ENCODE assay signal across 27 cellular contexts in genomic region chr5:56090793-56091460, GRCh38.
DNase-seq lines count a peak whose midpoint lies in the region; ATAC-seq and TF ChIP-seq lines count a peak whose summit lies in the region.
"Had no signal": no experiment of that assay in that cellular context is flagged by ENCODE, and none has a peak within 500 bp of the region (broad histone marks: within the 10 kb centered on the region; RNA-seq: fewer than 3 reads in every experiment).

No MANE protein-coding gene starts in this region.

- no peaks in the 10 kb centered on the region for H3K9me3 ChIP-seq in CD4-positive, alpha-beta memory T cell (ENCODE audit: control insufficient read depth in 1 of 2, low read length in 2 of 2)
- H3K9me3 ChIP-seq in T-helper 17 cell (ENCODE audit: control insufficient read depth, low read length, poor library complexity, severe bottlenecking), result no peaks in the 10 kb centered on the region
- H3K9me3 ChIP-seq in left lung, result no peaks in the 10 kb centered on the region
- H3K9me3 ChIP-seq: BE2C, breast epithelium, HAP-1, thyroid gland had no signal

- H3K4me1 Mint-ChIP-seq in activated CD4-positive, alpha-beta T cell treated with anti-CD3 and anti-CD28 coated beads, Interleukin-2, amount 10 ng/mL, durations not matched to agents 7 days and 5 days, result peaks cover 69% of the 10 kb centered on the region
- peaks cover 33 to 57% (median 45%) of the 10 kb centered on the region in 4 donors for H3K4me1 Mint-ChIP-seq in CD4-positive, alpha-beta memory T cell
- peaks cover 16% of the 10 kb centered on the region for H3K4me1 Mint-ChIP-seq in T-helper 17 cell

- no peaks in the 10 kb centered on the region for H3K27me3 Mint-ChIP-seq in activated CD4-positive, alpha-beta T cell treated with anti-CD3 and anti-CD28 coated beads, Interleukin-2, amount 10 ng/mL, durations not matched to agents 7 days and 5 days
- no peaks in the 10 kb centered on the region for H3K27me3 Mint-ChIP-seq in CD4-positive, alpha-beta memory T cell
- no peaks in the 10 kb centered on the region for H3K27me3 Mint-ChIP-seq in T-helper 17 cell

- H3K36me3 ChIP-seq in CD4-positive, alpha-beta memory T cell (ENCODE audit: insufficient read depth, low read length), result no peaks in the 10 kb centered on the region
- H3K36me3 ChIP-seq in left lung, result no peaks in the 10 kb centered on the region
- H3K36me3 ChIP-seq: BE2C, breast epithelium, HAP-1, thyroid gland had no signal

- POLR2A ChIA-PET in activated CD4-positive, alpha-beta T cell treated with anti-CD3 and anti-CD28 coated beads, Interleukin-2, amount 10 ng/mL, durations not matched to agents 7 days and 5 days (lab: Charles Lee), result interaction anchor here (0.6 kb wide), 1 partner anchor 49 kb away, joined by 4 read pairs; no protein-coding TSS in a partner anchor
- POLR2A ChIA-PET in CD4-positive, alpha-beta memory T cell (lab: Charles Lee; ENCODE audit: partially characterized antibody), result interaction anchor here (0.6 to 1.9 kb wide), 5 partner anchors 9 to 97 kb away, joined by 3 to 5 read pairs (median 4); partner anchors contain the start of gene IL6ST

- H3K27ac ChIP-seq in CD4-positive, alpha-beta memory T cell (ENCODE audit: low read depth, low read length), result no peak overlapping the region
- H3K27ac ChIP-seq in left lung, result no peak overlapping the region
- H3K27ac ChIP-seq: breast epithelium, thyroid gland had no signal

- no peak for DNase-seq in activated CD4-positive, alpha-beta T cell treated with anti-CD3 and anti-CD28 coated beads, Interleukin-2, amount 10 ng/mL, durations not matched to agents 7 days and 5 days
- DNase-seq in activated CD4-positive, alpha-beta T cell treated with anti-CD3 and anti-CD28 coated beads for 48 hours, result no peak
- DNase-seq in CD4-positive, alpha-beta memory T cell, result no peak
- DNase-seq in T-helper 17 cell (no peak), left lung (no peak), amygdala (lab: John Stamatoyannopoulos, UW) (no peak)
- no peak for DNase-seq in stimulated activated CD4-positive, alpha-beta T cell treated with anti-CD3 and anti-CD28 coated beads, Interleukin-4, amount 100 ng/mL, for 1 hour
- DNase-seq: activated CD4-positive, alpha-beta T cell treated with anti-CD3 and anti-CD28 coated beads for 1 hour; amniotic stem cell; BE2C; effector CD8-positive, alpha-beta T cell; EL; foreskin melanocyte; hypothalamus; left ventricle myocardium superior; NCI-H1694 treated with DMSO at 0.1 percent for 48 hours; NCI-H2227 treated with DMSO at 0.1 percent for 48 hours; right cardiac atrium; SIG-M5; stimulated activated CD4-positive, alpha-beta T cell treated with anti-CD3 and anti-CD28 coated beads, Interleukin-4, amount 100 ng/mL, for 24 hours; stimulated activated naive CD4-positive, alpha-beta T cell treated with Interleukin-2 at 50 U/mL for 16 hours; thyroid gland had no signal

- peaks cover 54% of the 10 kb centered on the region for H3K4me1 ChIP-seq in CD4-positive, alpha-beta memory T cell (ENCODE audit: insufficient read depth, low read length)
- no peaks in the 10 kb centered on the region for H3K4me1 ChIP-seq in left lung
- H3K4me1 ChIP-seq: HAP-1 had no signal

- peaks cover 2% of the 10 kb centered on the region for H3K9me3 Mint-ChIP-seq in activated CD4-positive, alpha-beta T cell treated with anti-CD3 and anti-CD28 coated beads, Interleukin-2, amount 10 ng/mL, durations not matched to agents 7 days and 5 days
- H3K9me3 Mint-ChIP-seq in CD4-positive, alpha-beta memory T cell, result peaks cover 0 to 4% (median 0%) of the 10 kb centered on the region in 8 donors
- H3K9me3 Mint-ChIP-seq: activated T-helper 2 cell treated with anti-CD3 and anti-CD28 coated beads, Interferon-gamma antibody, Interleukin-2, Interleukin-4, amounts not matched to agents 10 μg/mL and 5 μg/mL and 100 μg/mL, durations not matched to agents 14 hours and 24 hours and 36 hours had no signal

- TF ChIP-seq CTCF in left lung (IDR thresholded peaks at IDR 0.05), result no peak

- no peaks in the 10 kb centered on the region for H3K27me3 ChIP-seq in CD4-positive, alpha-beta memory T cell (ENCODE audit: insufficient read depth, low read length)
- no peaks in the 10 kb centered on the region for H3K27me3 ChIP-seq in left lung
- H3K27me3 ChIP-seq: BE2C, breast epithelium, thyroid gland had no signal

- peak overlapping the region; percentile 67 for H3K27ac Mint-ChIP-seq in activated CD4-positive, alpha-beta T cell treated with anti-CD3 and anti-CD28 coated beads, Interleukin-2, amount 10 ng/mL, durations not matched to agents 7 days and 5 days
- H3K27ac Mint-ChIP-seq in CD4-positive, alpha-beta memory T cell, result peak overlapping the region in 4 of 7 donors; percentile 14 to 76 (median 49)
- H3K27ac Mint-ChIP-seq in T-helper 17 cell, result peak overlapping the region; percentile 22
- H3K27ac Mint-ChIP-seq: activated T-helper 2 cell treated with anti-CD3 and anti-CD28 coated beads, Interferon-gamma antibody, Interleukin-2, Interleukin-4, amounts not matched to agents 10 μg/mL and 5 μg/mL and 100 μg/mL, durations not matched to agents 14 hours and 24 hours and 36 hours had no signal

- intact Hi-C loops in CD4-positive, alpha-beta memory T cell (cut with micrococcal nuclease), result no loop called here
- intact Hi-C loops in left lung (cut with DNase I), result no loop called here

- H3K4me3 Mint-ChIP-seq in activated CD4-positive, alpha-beta T cell treated with anti-CD3 and anti-CD28 coated beads, Interleukin-2, amount 10 ng/mL, durations not matched to agents 7 days and 5 days, result no peak overlapping the region
- peak overlapping the region in 4 of 8 donors; percentile 5 to 74 (median 39) for H3K4me3 Mint-ChIP-seq in CD4-positive, alpha-beta memory T cell
- peak overlapping the region; percentile 8 for H3K4me3 Mint-ChIP-seq in T-helper 17 cell

- H3K36me3 Mint-ChIP-seq in activated CD4-positive, alpha-beta T cell treated with anti-CD3 and anti-CD28 coated beads, Interleukin-2, amount 10 ng/mL, durations not matched to agents 7 days and 5 days (ENCODE audit: low read depth), result peaks cover 6% of the 10 kb centered on the region
- H3K36me3 Mint-ChIP-seq in CD4-positive, alpha-beta memory T cell, result peaks cover 0 to 3% of the 10 kb centered on the region in 2 donors
- H3K36me3 Mint-ChIP-seq in T-helper 17 cell (ENCODE audit: low read depth), result peaks cover 2% of the 10 kb centered on the region

- no peak for ATAC-seq in T-helper 17 cell
- ATAC-seq in left lung, result peak; percentile 67
- no peak for ATAC-seq in GM21576 (IDR thresholded peaks at IDR 0.05; ENCODE audit: unreplicated experiment)
- ATAC-seq: esophagus mucosa, left ventricle myocardium superior had no signal

- CTCF ChIA-PET in activated CD4-positive, alpha-beta T cell treated with anti-CD3 and anti-CD28 coated beads, Interleukin-2, amount 10 ng/mL, durations not matched to agents 7 days and 5 days (lab: Charles Lee), result interaction anchor here (0.5 to 1.7 kb wide), 7 partner anchors 9 to 585 kb away, joined by 3 to 5 read pairs (median 4); no protein-coding TSS in a partner anchor
- CTCF ChIA-PET in CD4-positive, alpha-beta memory T cell (lab: Charles Lee; ENCODE audit: partially characterized antibody), result interaction anchor here (0.7 kb wide), 3 partner anchors 35 to 327 kb away, joined by 3 to 4 read pairs (median 3); no protein-coding TSS in a partner anchor

- H3K4me3 ChIP-seq in CD4-positive, alpha-beta memory T cell (ENCODE audit: low read length in 2 of 2), result no peak overlapping the region
- no peak overlapping the region for H3K4me3 ChIP-seq in left lung
- H3K4me3 ChIP-seq: breast epithelium, HAP-1, thyroid gland had no signal
